Comparison of ENCODE assay signal across 23 cellular contexts in the genomic region with DNA sequence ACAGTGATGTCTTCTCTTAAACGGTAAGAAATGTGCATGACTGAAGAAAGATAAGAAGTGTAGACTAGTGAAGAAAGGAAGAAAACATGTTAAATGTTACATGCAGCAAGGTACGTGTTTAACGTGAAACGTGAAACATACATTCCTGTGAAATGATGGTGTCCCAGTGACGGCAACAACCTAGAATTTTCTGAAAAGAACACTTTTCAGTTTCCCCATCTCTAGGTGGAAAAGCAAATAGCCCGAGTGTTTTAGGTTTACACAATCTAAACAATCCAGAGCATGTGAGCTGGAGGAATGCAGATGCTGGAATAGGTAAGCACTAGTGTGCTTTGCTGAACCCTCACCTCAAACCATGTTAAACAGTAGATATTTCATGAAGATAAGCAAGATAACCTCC.
"Had no signal": no experiment of that assay in that cellular context is flagged by ENCODE, and none has a peak within 500 bp of the region (broad histone marks: within the 10 kb centered on the region; RNA-seq: fewer than 3 reads in every experiment).

No MANE protein-coding gene starts in this region.

- H3K27ac Mint-ChIP-seq: endodermal cell; naive thymus-derived CD4-positive, alpha-beta T cell; nephron progenitor cell had no signal

- H3K27ac ChIP-seq: colonic mucosa, foreskin keratinocyte, psoas muscle, right lobe of liver, spleen, stomach, thoracic aorta, transverse colon had no signal

- H3K9me3 Mint-ChIP-seq: endodermal cell, nephron progenitor cell had no signal

- H3K9me3 ChIP-seq: colonic mucosa, psoas muscle, right lobe of liver, spleen, stomach, thoracic aorta, transverse colon had no signal

- H3K27me3 ChIP-seq: colonic mucosa, right lobe of liver, spleen, stomach, transverse colon had no signal

- H3K4me3 ChIP-seq: colonic mucosa, psoas muscle, right lobe of liver, spleen, stomach, thoracic aorta, transverse colon had no signal

- ATAC-seq: foreskin keratinocyte; left cardiac atrium; naive thymus-derived CD4-positive, alpha-beta T cell; psoas muscle had no signal

- DNase-seq: colonic mucosa; effector CD4-positive, alpha-beta T cell; endodermal cell; erythroblast; kidney; left cardiac atrium; naive thymus-derived CD4-positive, alpha-beta T cell; nephron progenitor cell; psoas muscle; retina; right lobe of liver; spleen; stimulated activated CD4-positive, alpha-beta T cell treated with anti-CD3 and anti-CD28 coated beads, Interleukin-15, amount 100 ng/mL, for 24 hours; stimulated activated CD4-positive, alpha-beta T cell treated with anti-CD3 and anti-CD28 coated beads, Interleukin-1b, Interleukin-23, amount 100 ng/mL, for 48 hours; stimulated activated CD4-positive, alpha-beta T cell treated with anti-CD3 and anti-CD28 coated beads, Interleukin-4, amount 100 ng/mL, for 4 hours; stimulated activated naive CD4-positive, alpha-beta T cell; stomach; substantia nigra; transverse colon had no signal

- FAIRE-seq: endothelial cell of umbilical vein, kidney, urothelium cell line had no signal

- H3K4me1 ChIP-seq: colonic mucosa, foreskin keratinocyte, psoas muscle, right lobe of liver, spleen, transverse colon had no signal

- H3K36me3 ChIP-seq: colonic mucosa, right lobe of liver, spleen, stomach, thoracic aorta, transverse colon had no signal

- H3K4me3 Mint-ChIP-seq: endodermal cell; naive thymus-derived CD4-positive, alpha-beta T cell; nephron progenitor cell had no signal
